In the genomic region with DNA sequence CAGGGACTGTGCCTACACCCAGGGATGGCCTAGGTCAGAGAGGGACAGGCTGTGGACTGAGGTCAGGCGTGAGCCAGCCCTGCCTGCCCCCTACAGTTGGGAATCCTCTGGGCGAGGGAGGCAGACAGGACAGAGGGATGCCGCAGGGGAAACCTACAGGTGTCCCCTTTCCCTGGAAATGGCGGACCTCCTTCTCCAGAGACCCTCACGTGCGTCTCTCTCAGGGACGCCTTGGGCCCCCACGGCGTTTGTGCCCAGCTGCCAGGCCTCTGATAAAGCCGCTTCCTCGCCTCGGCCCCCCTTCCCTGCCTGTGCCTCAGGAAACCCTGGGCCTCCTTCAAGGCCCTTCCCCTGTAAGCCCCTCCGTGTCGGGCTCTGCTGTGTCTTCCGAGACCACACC, we compare ENCODE assay signal across 8 cellular contexts.
DNase-seq lines count a peak whose midpoint lies in the region; ATAC-seq, FAIRE-seq and TF ChIP-seq lines count a peak whose summit lies in the region.

No MANE protein-coding gene starts in this region.

- H3K14ac ChIP-seq in H1 (ENCODE audit: insufficient read length), result no peak overlapping the region

- H4K5ac ChIP-seq in H1 (ENCODE audit: insufficient read length, low read depth, low read length), result no peak overlapping the region

- H2AK5ac ChIP-seq in H1 (ENCODE audit: low read depth, low read length), result no peak overlapping the region

- no peak overlapping the region for H2BK15ac ChIP-seq in H1 (ENCODE audit: low read length)

- H2BK5ac ChIP-seq in H1 (ENCODE audit: low read depth, low read length), result no peak overlapping the region; the same call in 1 of the 2 replicates

- no peak overlapping the region for H4K91ac ChIP-seq in H1 (replicated peaks; ENCODE audit: insufficient read length, low read length)

- TF ChIP-seq RAD21 in H1 (IDR thresholded peaks at IDR 0.05 in 1 of 2, conservative IDR thresholded peaks at IDR 0.05 in 1 of 2; ENCODE audit: low read depth in 2 of 2, low read length in 2 of 2), result no peak

- no peak for TF ChIP-seq EP300 in H1 (IDR thresholded peaks at IDR 0.05; ENCODE audit: borderline replicate concordance in 1 of 2, low read depth in 2 of 2, low read length in 2 of 2)

- DNase-seq in heart right ventricle (no peak), left cardiac atrium (no peak), H1 (ENCODE audit: low read depth in 1 of 2, low spot score in 2 of 2) (no peak), SHP77 (lab: John Stamatoyannopoulos, UW) (no peak), neural progenitor cell (ENCODE audit: low spot score) (no peak), hippocampal formation (lab: John Stamatoyannopoulos, UW) (no peak)
- no peak for DNase-seq in activated CD4-positive, CD25-positive, alpha-beta regulatory T cell treated with anti-CD3 and anti-CD28 coated beads, Interleukin-2, amount 50 U/mL, for 72 hours

- no peaks in the 10 kb centered on the region for H3F3A ChIP-seq in neural progenitor cell (ENCODE audit: low read depth)

- H3K27me3 ChIP-seq in heart right ventricle (no peaks in the 10 kb centered on the region), H1 (replicated peaks in 1 of 4; ENCODE audit: control insufficient read depth in 3 of 4, extremely low read depth in 1 of 4, insufficient read depth in 3 of 4, low read length in 3 of 4) (no peaks in the 10 kb centered on the region), neutrophil (peaks cover 7% of the 10 kb centered on the region), neural progenitor cell (no peaks in the 10 kb centered on the region)

- H3K9me3 ChIP-seq in heart right ventricle (no peaks in the 10 kb centered on the region), H1 (ENCODE audit: insufficient read depth in 2 of 2, low read depth in 1 of 2, low read length in 1 of 2) (no peaks in the 10 kb centered on the region), neutrophil (no peaks in the 10 kb centered on the region), neural progenitor cell (ENCODE audit: low read depth) (no peaks in the 10 kb centered on the region)

- WGBS in heart right ventricle, 2 donors, result 71 to 72% methylated on average over 15 of the region's 15 CpGs
- WGBS in H1 (ENCODE audit: extremely low coverage in 1 of 2, insufficient coverage in 1 of 2, insufficient read length in 1 of 2, insufficient replicate concordance in 2 of 2, low coverage in 1 of 2, low lambda C conversion rate in 2 of 2, missing lambda C conversion rate in 1 of 2), 2 experiments, result 92% methylated on average over 15 of the region's 15 CpGs; no CpG with 5 or more reads in 1 of the 2 experiments

- no peak for FAIRE-seq in H1 (lab: Jason Lieb, UNC)

- no peaks in the 10 kb centered on the region for H3K9me3 Mint-ChIP-seq in neural progenitor cell

- no peak overlapping the region for H3K27ac Mint-ChIP-seq in neural progenitor cell

- intact Hi-C loops in heart right ventricle (cut with DNase I), result loop anchor here in 7 of 10 donors (2.0 to 10.0 kb wide), 5 partner anchors 187 to 529 kb away; partner anchors contain the start of gene COL5A1 (in 6 of the 7)
- intact Hi-C loops in left cardiac atrium (cut with DNase I), result no loop called here

- H3K9ac ChIP-seq in H1 (replicated peaks in 1 of 4; ENCODE audit: extremely low read depth in 1 of 4, low read depth in 3 of 4, low read length in 3 of 4) (no peak overlapping the region), neural progenitor cell (no peak overlapping the region)

- no peak overlapping the region for H3K56ac ChIP-seq in H1 (replicated peaks; ENCODE audit: insufficient read length, low read depth, low read length)

- ATAC-seq in heart right ventricle (no peak), left cardiac atrium (no peak)

- H3K27ac ChIP-seq in heart right ventricle (peak overlapping the region; percentile 81 to 97 (median 92)), H1 (ENCODE audit: low read depth, low read length) (no peak overlapping the region), neutrophil (peak overlapping the region; percentile 69), neural progenitor cell (no peak overlapping the region)

- H3K36me3 ChIP-seq in heart right ventricle (no peaks in the 10 kb centered on the region), H1 (ENCODE audit: control insufficient read depth in 2 of 4, insufficient read depth in 4 of 4, low read length in 3 of 4) (no peaks in the 10 kb centered on the region), neutrophil (no peaks in the 10 kb centered on the region), neural progenitor cell (no peaks in the 10 kb centered on the region)

- peaks cover 7% of the 10 kb centered on the region; the same call in 1 of the 2 replicates for H3K23me2 ChIP-seq in H1 (ENCODE audit: low read depth, low read length)

- H3K36me3 Mint-ChIP-seq in neural progenitor cell, result no peaks in the 10 kb centered on the region

- no peak overlapping the region for H2BK20ac ChIP-seq in H1 (ENCODE audit: low read length)

- POLR2A ChIA-PET in H1 (lab: Charles Lee; ENCODE audit: partially characterized antibody), result no interaction called here

- no peak overlapping the region for H2BK12ac ChIP-seq in H1 (ENCODE audit: low read depth, low read length)

- H4K20me1 ChIP-seq in H1 (replicated peaks in 1 of 2; ENCODE audit: control insufficient read depth in 1 of 2, insufficient read depth in 2 of 2, low read length in 2 of 2) (no peaks in the 10 kb centered on the region), neural progenitor cell (ENCODE audit: low read depth) (no peaks in the 10 kb centered on the region)

- TF ChIP-seq CTCF in heart right ventricle (IDR thresholded peaks at IDR 0.05), result no peak
- TF ChIP-seq CTCF in H1 (IDR thresholded peaks at IDR 0.05; ENCODE audit: control extremely low read depth in 1 of 3, insufficient read depth in 1 of 3, low read depth in 1 of 3, low read length in 3 of 3), result no peak
- TF ChIP-seq CTCF in neutrophil (IDR thresholded peaks at IDR 0.05), result no peak
- no peak for TF ChIP-seq CTCF in neural progenitor cell (IDR thresholded peaks at IDR 0.05)

- H4K8ac ChIP-seq in H1 (ENCODE audit: extremely low read depth, insufficient read depth, low read length), result peak overlapping the region; percentile 53; the same call in 1 of the 2 replicates

- no peak overlapping the region for H3K23ac ChIP-seq in H1 (ENCODE audit: insufficient read length)

- H3K4me1 Mint-ChIP-seq in neural progenitor cell, result peaks cover 14% of the 10 kb centered on the region

- H3K4me1 ChIP-seq in heart right ventricle, result peaks cover 14 to 46% (median 33%) of the 10 kb centered on the region in 9 donors
- no peaks in the 10 kb centered on the region for H3K4me1 ChIP-seq in H1 (replicated peaks in 1 of 4; ENCODE audit: control insufficient read depth in 3 of 4, insufficient read depth in 4 of 4, low read length in 3 of 4)
- peaks cover 16 to 18% of the 10 kb centered on the region in 2 experiments for H3K4me1 ChIP-seq in neutrophil (ENCODE audit: control insufficient read depth in 1 of 2, insufficient read depth in 1 of 2, low read depth in 1 of 2, low read length in 1 of 2)
- no peaks in the 10 kb centered on the region for H3K4me1 ChIP-seq in neural progenitor cell

- H2AFZ ChIP-seq in H1 (ENCODE audit: low read length) (no peak overlapping the region), neural progenitor cell (replicated peaks) (no peak overlapping the region)

- no peak overlapping the region for H2BK120ac ChIP-seq in H1 (replicated peaks; ENCODE audit: low read depth, low read length)

- no peak overlapping the region for H3K4ac ChIP-seq in H1 (replicated peaks; ENCODE audit: insufficient read length, low read depth, low read length)

- peak overlapping the region in 9 of 10 donors; percentile 21 to 51 (median 39) for H3K4me3 ChIP-seq in heart right ventricle
- H3K4me3 ChIP-seq in H1 (ENCODE audit: extremely low read depth in 1 of 4, insufficient read depth in 2 of 4, low read depth in 3 of 4, low read length in 4 of 4), result no peak overlapping the region
- H3K4me3 ChIP-seq in neutrophil (ENCODE audit: low read depth in 1 of 2, low read length in 1 of 2), result peak overlapping the region; percentile 62 to 66
- no peak overlapping the region for H3K4me3 ChIP-seq in neural progenitor cell

- CTCF ChIA-PET in H1 (lab: Charles Lee; ENCODE audit: partially characterized antibody), result no interaction called here

- no peak overlapping the region for H3K4me3 Mint-ChIP-seq in neural progenitor cell

- H3K4me2 ChIP-seq in H1 (ENCODE audit: insufficient read depth in 1 of 2, low read depth in 2 of 2, low read length in 2 of 2) (no peak overlapping the region), neural progenitor cell (no peak overlapping the region)

- H3K27me3 Mint-ChIP-seq in neural progenitor cell (ENCODE audit: insufficient read depth, low read depth), result peaks cover 14% of the 10 kb centered on the region

- no peak for TF ChIP-seq POLR2A in H1 (IDR thresholded peaks at IDR 0.05; ENCODE audit: control extremely low read depth in 1 of 2, low read depth in 2 of 2, low read length in 2 of 2)

- H3K79me2 ChIP-seq in H1 (ENCODE audit: control insufficient read depth in 1 of 2, insufficient read depth in 2 of 2, low read length in 2 of 2) (no peaks in the 10 kb centered on the region), neural progenitor cell (ENCODE audit: low read depth) (no peaks in the 10 kb centered on the region)

- H3K79me1 ChIP-seq in H1 (ENCODE audit: low read depth, low read length), result no peaks in the 10 kb centered on the region

- no peak overlapping the region for H3K18ac ChIP-seq in H1 (ENCODE audit: extremely low read depth, low read length)

TF ChIP-seq in H1, 55 proteins besides CTCF, POLR2A, EP300 and RAD21:
- TF ChIP-seq YY1 (IDR thresholded peaks at IDR 0.05; ENCODE audit: low read depth, low read length), result no peak
TF ChIP-seq in H1: peak in this region for 0.

Comparison
In these comparisons a context has a peak if more than half of its experiments do, and no peak if none do; other contexts are left out.
1. intact Hi-C loops: an anchor here in heart right ventricle (2.0 to 10.0 kb wide); none called in left cardiac atrium.
2. H3K27ac ChIP-seq: peak in heart right ventricle (10 of 10) and neutrophil (single experiment); none in H1 (single experiment) and neural progenitor cell (single experiment).
3. H3K4me3 ChIP-seq: peak in heart right ventricle (9 of 10) and neutrophil (2 of 2); none in H1 (0 of 4) and neural progenitor cell (single experiment).